In genomic region chr11:64120951-64121569, GRCh38 we compare ENCODE assay signal across 10 cellular contexts. TPM values are rescaled to one million over a fixed set of nuclear protein-coding genes. Genes with fewer than 3 reads are reported as not detected.
DNase-seq lines count a peak whose midpoint lies in the region; ATAC-seq and TF ChIP-seq lines count a peak whose summit lies in the region.
"Had no signal": no experiment of that assay in that cellular context is flagged by ENCODE, and none has a peak within 500 bp of the region (broad histone marks: within the 10 kb centered on the region; RNA-seq: fewer than 3 reads in every experiment).

No MANE protein-coding gene starts in this region.

- H3K4me3 ChIP-seq in A673 (ENCODE audit: low read depth, low read length, poor library complexity, severe bottlenecking) (no peak overlapping the region), gastroesophageal sphincter (no peak overlapping the region)

- WGBS in gastroesophageal sphincter (ENCODE audit: low coverage in 1 of 2), 2 donors: no CpG with 5 or more reads among the region's 13 CpGs

- intact Hi-C loops in A673 (cut with micrococcal nuclease; ENCODE audit: unreplicated experiment) (no loop called here), left colon (cut with DNase I, micrococcal nuclease) (no loop called here)

- TF ChIP-seq EP300 in gastroesophageal sphincter (IDR thresholded peaks at IDR 0.05): no peak

- POLR2A ChIA-PET in A673 (lab: Charles Lee; ENCODE audit: low non-redundant PET): no interaction called here

- no peak for TF ChIP-seq POLR2A in gastroesophageal sphincter (IDR thresholded peaks at IDR 0.05)

- DNase-seq in A673 (ENCODE audit: low spot score): peak; percentile 33
- peak; percentile 18 for DNase-seq in HS-5 (ENCODE audit: low read depth)
- DNase-seq in SHP77 (lab: John Stamatoyannopoulos, UW): peak; percentile 51 to 62
- DNase-seq in left colon: peak; percentile 14 to 57
- DNase-seq: hippocampal formation had no signal

- H3K27ac ChIP-seq in A673 (ENCODE audit: low read depth, low read length, poor library complexity, severe bottlenecking) (peak overlapping the region; percentile 57), gastroesophageal sphincter (no peak overlapping the region)
- H3K27ac ChIP-seq: C4-2B had no signal

- CTCF ChIA-PET in A673 (lab: Charles Lee): no interaction called here

- no peaks in the 10 kb centered on the region for H3K27me3 ChIP-seq in A673 (replicated peaks; ENCODE audit: insufficient read depth, low read depth, low read length, poor library complexity)
- H3K27me3 ChIP-seq in gastroesophageal sphincter: no peaks in the 10 kb centered on the region

- no TSS peak for BruUV-seq in A673 (replicated peaks; lab: Mats Ljungman, UMichigan)

- TF ChIP-seq CTCF in A673 (conservative IDR thresholded peaks at IDR 0.05; ENCODE audit: low read depth, low read length) (no peak), gastroesophageal sphincter (IDR thresholded peaks at IDR 0.05) (no peak)

- ATAC-seq in left colon (peak; percentile 46), GM18867 (IDR thresholded peaks at IDR 0.05; ENCODE audit: unreplicated experiment) (no peak), HG02870 (IDR thresholded peaks at IDR 0.05; ENCODE audit: unreplicated experiment) (no peak), GM21360 (IDR thresholded peaks at IDR 0.05; ENCODE audit: unreplicated experiment) (no peak), gastroesophageal sphincter (no peak)

- no peaks in the 10 kb centered on the region for H3K36me3 ChIP-seq in A673 (ENCODE audit: insufficient read depth, low read length, poor library complexity, severe bottlenecking)
- H3K36me3 ChIP-seq in gastroesophageal sphincter: peaks cover 0 to 10% of the 10 kb centered on the region in 2 donors

- H3K9me3 ChIP-seq in A673 (ENCODE audit: low read depth, low read length, poor library complexity, severe bottlenecking) (no peaks in the 10 kb centered on the region), gastroesophageal sphincter (no peaks in the 10 kb centered on the region)

- H3K4me1 ChIP-seq in A673 (ENCODE audit: insufficient read depth, low read length, poor library complexity, severe bottlenecking): peaks cover 47% of the 10 kb centered on the region
- H3K4me1 ChIP-seq in gastroesophageal sphincter: peaks cover 0 to 29% (median 0%) of the 10 kb centered on the region in 3 donors

RNA-seq across cellular contexts. Expression of gene MACROD1, which starts 44.9 kb away (rescaled TPM):
- total RNA-seq in A673 (2021) (28.7 and 32.6 TPM in 2 replicates), left colon (10 to 100 TPM; 31.6 to 47.0 TPM), gastroesophageal sphincter (10 to 100 TPM; 26.9 to 56.2 (median 30.4) TPM)
